ENCODE assay signal across 22 cellular contexts in the genomic region with DNA sequence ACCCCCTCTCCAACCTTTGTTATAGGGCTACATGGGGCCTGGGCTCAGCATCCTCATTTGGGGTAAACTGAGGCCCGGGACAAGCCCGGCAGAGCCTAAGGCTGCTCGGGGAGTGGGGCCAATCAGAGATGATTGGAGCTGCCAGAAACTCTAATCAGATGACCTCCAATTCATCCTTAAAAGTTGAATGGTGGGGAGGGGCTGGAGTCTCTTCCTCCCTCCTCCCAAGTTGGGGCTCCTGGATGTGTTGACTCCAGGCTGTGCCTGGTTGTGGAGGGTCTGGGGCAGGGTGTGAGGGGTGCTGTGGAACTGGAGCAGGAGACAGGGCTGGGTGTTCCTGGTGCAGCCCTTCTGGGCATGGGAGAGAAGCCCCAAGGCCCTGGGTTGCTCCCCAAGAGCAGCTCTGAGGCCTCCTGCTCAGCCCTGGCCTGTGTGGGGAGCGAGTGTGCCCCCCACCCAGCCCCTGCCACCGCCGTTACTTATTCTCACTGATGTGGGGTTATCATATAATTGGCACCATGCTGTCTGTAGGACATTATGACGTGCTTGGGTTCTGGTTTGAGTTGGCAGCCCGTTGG. TPM values are rescaled to one million over a fixed set of nuclear protein-coding genes. Genes with fewer than 3 reads are reported as not detected.
DNase-seq lines count a peak whose midpoint lies in the region; ATAC-seq and TF ChIP-seq lines count a peak whose summit lies in the region.
"Had no signal": no experiment of that assay in that cellular context is flagged by ENCODE, and none has a peak within 500 bp of the region (broad histone marks: within the 10 kb centered on the region; RNA-seq: fewer than 3 reads in every experiment).

No MANE protein-coding gene starts in this region.

- H3K36me3 Mint-ChIP-seq in activated T-helper 17 cell treated with anti-CD3 and anti-CD28 coated beads, Interleukin-2, amount 50 U/mL, for 72 hours (ENCODE audit: low read depth): peaks cover 9% of the 10 kb centered on the region
- H3K36me3 Mint-ChIP-seq in mesothelial cell of epicardium: peaks cover 9% of the 10 kb centered on the region

- no peak for ATAC-seq in activated T-helper 17 cell treated with anti-CD3 and anti-CD28 coated beads, Interleukin-2, amount 50 U/mL, for 72 hours (replicated peaks)
- ATAC-seq in HG03025 (IDR thresholded peaks at IDR 0.05; ENCODE audit: low FRiP score, unreplicated experiment): no peak
- no peak for ATAC-seq in HG03457 (IDR thresholded peaks at IDR 0.05; ENCODE audit: unreplicated experiment)
- ATAC-seq: foreskin keratinocyte; stimulated activated naive B cell treated with anti-CD40 and anti-IgM and Interleukin-4, amounts not matched to agents 10 μg/mL and 1 μg/mL and 100 μg/mL, for 72 hours had no signal

- H3K27me3 Mint-ChIP-seq in activated T-helper 17 cell treated with anti-CD3 and anti-CD28 coated beads, Interleukin-2, amount 50 U/mL, for 72 hours: no peaks in the 10 kb centered on the region
- peaks cover 5% of the 10 kb centered on the region for H3K27me3 Mint-ChIP-seq in mesothelial cell of epicardium (ENCODE audit: low read depth)

- no peak for TF ChIP-seq CTCF in mesothelial cell of epicardium (IDR thresholded peaks at IDR 0.05; ENCODE audit: unreplicated experiment)

- H3K4me3 Mint-ChIP-seq in activated T-helper 17 cell treated with anti-CD3 and anti-CD28 coated beads, Interleukin-2, amount 50 U/mL, for 72 hours: peak overlapping the region; percentile 9
- H3K4me3 Mint-ChIP-seq in mesothelial cell of epicardium: peak overlapping the region; percentile 43
- H3K4me3 Mint-ChIP-seq: T-helper 1 cell treated with Interleukin-12 subunit alpha and Interleukin-12 subunit beta and Interleukin-4 antibody, amounts not matched to agents 30 μg/mL and 1 μg/mL, for 36 hours had no signal

- H3K4me1 Mint-ChIP-seq in activated T-helper 17 cell treated with anti-CD3 and anti-CD28 coated beads, Interleukin-2, amount 50 U/mL, for 72 hours: peaks cover 2% of the 10 kb centered on the region
- H3K4me1 Mint-ChIP-seq in mesothelial cell of epicardium: peaks cover under 1% of the 10 kb centered on the region

- DNase-seq in activated effector memory CD4-positive, alpha-beta T cell treated with anti-CD3 and anti-CD28 coated beads, Interleukin-2, amount 50 U/mL, for 16 hours: peak; percentile 38
- DNase-seq in activated effector memory CD4-positive, alpha-beta T cell treated with Interleukin-2 at 50 U/mL for 16 hours: no peak
- DNase-seq in mesothelial cell of epicardium (ENCODE audit: low spot score in 2 of 2, unreplicated experiment in 2 of 2) (no peak), ureter (ENCODE audit: low spot score) (peak; percentile 39)
- no peak for DNase-seq in stimulated activated CD4-positive, alpha-beta T cell treated with anti-CD3 and anti-CD28 coated beads, Interleukin-1b, Interleukin-23, amount 100 ng/mL, for 48 hours
- DNase-seq: activated CD4-positive, alpha-beta T cell treated with anti-CD3 and anti-CD28 coated beads, Interleukin-2, amount 50 U/mL, for 1 hour; BE2C; dermis blood vessel endothelial cell; foreskin keratinocyte; hippocampal formation; KG1; mammary epithelial cell; MV-4-11; NCI-H187; NCI-H226; NCI-H82; stimulated activated naive B cell treated with anti-CD40 and anti-IgM and Interleukin-4, amounts not matched to agents 10 μg/mL and 1 μg/mL and 100 μg/mL, for 72 hours had no signal

- no peaks in the 10 kb centered on the region for H3K9me3 Mint-ChIP-seq in activated T-helper 17 cell treated with anti-CD3 and anti-CD28 coated beads, Interleukin-2, amount 50 U/mL, for 72 hours
- H3K9me3 Mint-ChIP-seq in mesothelial cell of epicardium: no peaks in the 10 kb centered on the region
- H3K9me3 Mint-ChIP-seq: stimulated activated naive B cell treated with anti-CD40 and anti-IgM and Interleukin-4, amounts not matched to agents 10 μg/mL and 1 μg/mL and 100 μg/mL, for 72 hours; T-helper 1 cell treated with Interleukin-12 subunit alpha and Interleukin-12 subunit beta and Interleukin-4 antibody, amounts not matched to agents 30 μg/mL and 1 μg/mL, for 36 hours had no signal

- H3K27ac Mint-ChIP-seq in activated T-helper 17 cell treated with anti-CD3 and anti-CD28 coated beads, Interleukin-2, amount 50 U/mL, for 72 hours: no peak overlapping the region
- H3K27ac Mint-ChIP-seq in mesothelial cell of epicardium: no peak overlapping the region
- H3K27ac Mint-ChIP-seq: stimulated activated naive B cell treated with anti-CD40 and anti-IgM and Interleukin-4, amounts not matched to agents 10 μg/mL and 1 μg/mL and 100 μg/mL, for 72 hours; T-helper 1 cell treated with Interleukin-12 subunit alpha and Interleukin-12 subunit beta and Interleukin-4 antibody, amounts not matched to agents 30 μg/mL and 1 μg/mL, for 36 hours had no signal

RNA-seq across cellular contexts. Expression of a gene that starts 2.1 kb away (rescaled TPM):
- total RNA-seq in activated T-helper 17 cell treated with anti-CD3 and anti-CD28 coated beads, Interleukin-2, amount 50 U/mL, for 72 hours: not detected
- total RNA-seq in mesothelial cell of epicardium: 0.57 to 1.0 TPM in 2 of 3 replicates, not detected in the other
- 0.73 TPM for total RNA-seq in ureter
- total RNA-seq: A172 had no signal

RNA-seq across cellular contexts. Expression of a gene that starts 38.6 kb away (rescaled TPM):
- 10 to 100 TPM; 29.0 to 37.1 TPM for total RNA-seq in activated T-helper 17 cell treated with anti-CD3 and anti-CD28 coated beads, Interleukin-2, amount 50 U/mL, for 72 hours
- total RNA-seq in mesothelial cell of epicardium (35.7 to 38.0 TPM (median 37.0 TPM) in 3 replicates), ureter (37.9 TPM)

Comparison
In these comparisons a context has a peak if more than half of its experiments do, and no peak if none do; other contexts are left out.
1. DNase-seq: peak in activated effector memory CD4-positive, alpha-beta T cell treated with anti-CD3 and anti-CD28 coated beads, Interleukin-2, amount 50 U/mL, for 16 hours (single experiment) and ureter (single experiment); none in activated effector memory CD4-positive, alpha-beta T cell treated with Interleukin-2 at 50 U/mL for 16 hours (single experiment), mesothelial cell of epicardium (0 of 2) and stimulated activated CD4-positive, alpha-beta T cell treated with anti-CD3 and anti-CD28 coated beads, Interleukin-1b, Interleukin-23, amount 100 ng/mL, for 48 hours (single experiment).